In genomic region chr20:9999660-10000059, GRCh38 we compare ENCODE assay signal across 13 cellular contexts.
A peak's percentile ranks its signal among the peaks of the same experiment; 100 is the strongest.
DNase-seq lines count a peak whose midpoint lies in the region; ATAC-seq and FAIRE-seq lines count a peak whose summit lies in the region.
"Had no signal": no experiment of that assay in that cellular context is flagged by ENCODE, and none has a peak within 500 bp of the region (broad histone marks: within the 10 kb centered on the region; RNA-seq: fewer than 3 reads in every experiment).

No MANE protein-coding gene starts in this region.

- in situ Hi-C loops in KBM-7 (cut with MboI; ENCODE audit: low pct_unique_long_range_greater_than_20kb, low sequenced_read_pairs) = no loop called here

- no peaks in the 10 kb centered on the region for H3K4me1 Mint-ChIP-seq in activated naive CD8-positive, alpha-beta T cell treated with anti-CD3 and anti-CD28 coated beads, Interleukin-2, amount 50 U/mL, for 24 hours
- H3K4me1 Mint-ChIP-seq: T-cell had no signal

- H3K36me3 Mint-ChIP-seq in activated naive CD8-positive, alpha-beta T cell treated with anti-CD3 and anti-CD28 coated beads, Interleukin-2, amount 50 U/mL, for 24 hours (ENCODE audit: low read depth) = no peaks in the 10 kb centered on the region
- H3K36me3 Mint-ChIP-seq: CD8-positive, alpha-beta T cell had no signal

- FAIRE-seq in urothelium cell line (lab: Jason Lieb, UNC) = no peak

- H3K9me3 Mint-ChIP-seq in activated naive CD8-positive, alpha-beta T cell treated with anti-CD3 and anti-CD28 coated beads, Interleukin-2, amount 50 U/mL, for 24 hours = peaks cover 1% of the 10 kb centered on the region

- H3K4me3 Mint-ChIP-seq in activated naive CD8-positive, alpha-beta T cell treated with anti-CD3 and anti-CD28 coated beads, Interleukin-2, amount 50 U/mL, for 24 hours = no peak overlapping the region
- H3K4me3 Mint-ChIP-seq: CD8-positive, alpha-beta T cell; T-cell had no signal

- ATAC-seq in HG02885 (IDR thresholded peaks at IDR 0.05; ENCODE audit: poor library complexity, unreplicated experiment) (peak; percentile 64), HG03095 (IDR thresholded peaks at IDR 0.05; ENCODE audit: unreplicated experiment) (no peak)
- ATAC-seq in activated naive CD8-positive, alpha-beta T cell treated with anti-CD3 and anti-CD28 coated beads, Interleukin-2, amount 50 U/mL, for 24 hours = no peak
- ATAC-seq: CD8-positive, alpha-beta T cell; T-cell had no signal

- no peak overlapping the region for H3K27ac Mint-ChIP-seq in activated naive CD8-positive, alpha-beta T cell treated with anti-CD3 and anti-CD28 coated beads, Interleukin-2, amount 50 U/mL, for 24 hours
- H3K27ac Mint-ChIP-seq: CD8-positive, alpha-beta T cell; T-cell had no signal

- DNase-seq in DMS 273 treated with DMSO at 0.1 percent for 48 hours (lab: John Stamatoyannopoulos, UW) (peak; percentile 94), NCI-H69 (lab: John Stamatoyannopoulos, UW) (peak; percentile 75), fibroblast of gingiva (ENCODE audit: low read depth) (peak; percentile 19), urothelium cell line (ENCODE audit: low spot score) (no peak), KBM-7 (no peak)
- DNase-seq in activated naive CD8-positive, alpha-beta T cell treated with anti-CD3 and anti-CD28 coated beads, Interleukin-2, amount 50 U/mL, for 24 hours = no peak
- DNase-seq: CD8-positive, alpha-beta T cell; heart right ventricle; NCI-H510A; stimulated activated CD4-positive, alpha-beta T cell treated with anti-CD3 and anti-CD28 coated beads, Interleukin-4, amount 100 ng/mL, for 24 hours had no signal

- H3K27me3 Mint-ChIP-seq in activated naive CD8-positive, alpha-beta T cell treated with anti-CD3 and anti-CD28 coated beads, Interleukin-2, amount 50 U/mL, for 24 hours = peaks cover 2% of the 10 kb centered on the region

Comparison
In these comparisons a context has a peak if more than half of its experiments do, and no peak if none do; other contexts are left out.
1. DNase-seq: peak in DMS 273 treated with DMSO at 0.1 percent for 48 hours (single experiment), NCI-H69 (single experiment) and fibroblast of gingiva (single experiment); none in urothelium cell line (single experiment), KBM-7 (single experiment) and activated naive CD8-positive, alpha-beta T cell treated with anti-CD3 and anti-CD28 coated beads, Interleukin-2, amount 50 U/mL, for 24 hours (single experiment).